In the genomic region with DNA sequence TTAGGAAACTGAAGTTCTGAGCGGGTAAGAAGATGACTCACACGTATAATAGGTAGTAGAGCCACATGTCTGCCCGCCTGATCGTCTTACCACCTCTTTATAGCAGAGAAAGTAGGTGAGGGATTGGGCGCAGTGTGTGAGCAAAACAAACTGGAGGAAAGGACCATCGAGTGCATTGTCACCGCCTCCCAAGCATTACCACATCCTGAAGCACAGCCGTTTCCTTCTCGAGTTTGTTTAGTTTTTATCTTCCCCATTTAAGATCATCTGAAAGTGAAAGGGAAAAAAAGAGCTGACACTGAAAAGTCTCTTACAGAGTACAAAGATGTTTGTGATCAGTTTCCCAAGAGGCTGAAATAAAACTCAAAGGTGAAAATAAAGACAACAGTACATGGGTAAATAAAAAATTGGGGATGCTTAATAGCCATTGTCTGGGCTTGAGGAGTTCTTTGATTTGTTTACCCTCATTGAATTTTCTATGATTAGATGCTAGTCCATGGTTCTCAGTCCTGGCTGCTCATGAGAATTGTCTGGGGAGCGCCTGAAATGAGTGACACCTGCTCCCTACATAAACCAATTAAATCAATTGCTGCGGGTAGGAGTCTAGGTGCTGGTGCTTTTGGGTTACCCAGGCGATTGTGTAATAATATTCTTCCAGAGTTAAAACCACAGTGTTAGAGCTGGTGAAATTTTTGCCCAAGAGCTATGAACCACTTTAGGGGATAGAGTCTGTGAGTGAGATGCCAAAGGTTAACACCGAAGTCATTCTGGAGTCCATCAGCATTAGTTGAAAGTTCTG, we compare ENCODE assay signal across 9 cellular contexts. TPM values are rescaled to one million over a fixed set of nuclear protein-coding genes. Genes with fewer than 3 reads are reported as not detected.
DNase-seq lines count a peak whose midpoint lies in the region; ATAC-seq, FAIRE-seq and TF ChIP-seq lines count a peak whose summit lies in the region.
"Had no signal": no experiment of that assay in that cellular context is flagged by ENCODE, and none has a peak within 500 bp of the region (broad histone marks: within the 10 kb centered on the region; RNA-seq: fewer than 3 reads in every experiment).

No MANE protein-coding gene starts in this region.

- H3K4me1 ChIP-seq in OCI-LY3 (ENCODE audit: low read length): peaks cover 20% of the 10 kb centered on the region
- peaks cover 6% of the 10 kb centered on the region for H3K4me1 ChIP-seq in thymus (ENCODE audit: control insufficient read depth, insufficient read depth, low read length)

- peak overlapping the region; percentile 84 for H3K4me2 ChIP-seq in OCI-LY3 (ENCODE audit: low read length)

- no peaks in the 10 kb centered on the region for H4K20me1 ChIP-seq in OCI-LY3 (ENCODE audit: insufficient read depth, low read length)

- H3K36me3 Mint-ChIP-seq in memory B cell: no peaks in the 10 kb centered on the region

- peak; percentile 98 for FAIRE-seq in GM19239 (lab: Jason Lieb, UNC)
- FAIRE-seq: endometrium had no signal

- H3K4me1 Mint-ChIP-seq in memory B cell: peaks cover 29% of the 10 kb centered on the region

- H3K79me2 ChIP-seq in OCI-LY3 (ENCODE audit: low read length): peaks cover 50% of the 10 kb centered on the region

- H3K27me3 Mint-ChIP-seq in memory B cell: no peaks in the 10 kb centered on the region

- no peaks in the 10 kb centered on the region for H3K27me3 ChIP-seq in OCI-LY3 (ENCODE audit: low read depth, low read length)
- H3K27me3 ChIP-seq in thymus (ENCODE audit: control insufficient read depth, insufficient read depth): no peaks in the 10 kb centered on the region

- peaks cover 1% of the 10 kb centered on the region for H3K9me3 Mint-ChIP-seq in memory B cell

- DNase-seq in Ammon's horn (ENCODE audit: low spot score): peak; percentile 37
- no peak for DNase-seq in GM19239 (ENCODE audit: insufficient read length, low spot score)
- peak; percentile 59 for DNase-seq in activated T-helper 1 cell treated with Interleukin-2 at 50 U/mL for 16 hours (ENCODE audit: low read depth)
- peak; percentile 40 to 65 for DNase-seq in memory B cell (ENCODE audit: low spot score in 2 of 2)
- no peak for DNase-seq in GM19238 (ENCODE audit: insufficient read length, low spot score)

- peak overlapping the region; percentile 80 for H3K27ac ChIP-seq in OCI-LY3 (ENCODE audit: low read length)
- H3K27ac ChIP-seq in thymus (ENCODE audit: low read depth): peak overlapping the region; percentile 91

- peak overlapping the region; percentile 52; the same call in 1 of the 2 replicates for H2AFZ ChIP-seq in OCI-LY3 (ENCODE audit: low read depth, low read length)

- peak overlapping the region; percentile 98 for H3K27ac Mint-ChIP-seq in memory B cell

- H3K36me3 ChIP-seq in OCI-LY3 (replicated peaks; ENCODE audit: low read depth, low read length) (no peaks in the 10 kb centered on the region), thymus (ENCODE audit: control insufficient read depth, insufficient read depth) (no peaks in the 10 kb centered on the region)

- 11% methylated on average over 13 of the region's 13 CpGs for WGBS in thymus

- peak overlapping the region; percentile 75 for H3K4me3 ChIP-seq in OCI-LY3 (ENCODE audit: low read length)
- peak overlapping the region; percentile 43 for H3K4me3 ChIP-seq in thymus (ENCODE audit: low read length)

- H3K9me3 ChIP-seq in OCI-LY3 (ENCODE audit: insufficient read depth, low read length) (no peaks in the 10 kb centered on the region), thymus (ENCODE audit: control insufficient read depth) (no peaks in the 10 kb centered on the region)

- peak overlapping the region; percentile 83 for H3K4me3 Mint-ChIP-seq in memory B cell

- ATAC-seq in HG03378 (IDR thresholded peaks at IDR 0.05; ENCODE audit: unreplicated experiment) (peak; percentile 91), memory B cell (ENCODE audit: low read depth) (peak; percentile 92)

- H3K9ac ChIP-seq in OCI-LY3 (ENCODE audit: low read length): peak overlapping the region; percentile 60

- no peak for TF ChIP-seq CTCF in OCI-LY3 (IDR thresholded peaks at IDR 0.05; ENCODE audit: low read depth, low read length)

RNA-seq across cellular contexts. Expression of gene PDK3, which starts 15.0 kb away (rescaled TPM):
- 7.6 TPM for polyA plus RNA-seq in thymus

Comparison
In these comparisons a context has a peak if more than half of its experiments do, and no peak if none do; other contexts are left out.
1. DNase-seq: peak in Ammon's horn (single experiment), activated T-helper 1 cell treated with Interleukin-2 at 50 U/mL for 16 hours (single experiment) and memory B cell (2 of 2); none in GM19239 (single experiment) and GM19238 (single experiment).